8 cellular contexts compared by ENCODE assay signal in the genomic region with DNA sequence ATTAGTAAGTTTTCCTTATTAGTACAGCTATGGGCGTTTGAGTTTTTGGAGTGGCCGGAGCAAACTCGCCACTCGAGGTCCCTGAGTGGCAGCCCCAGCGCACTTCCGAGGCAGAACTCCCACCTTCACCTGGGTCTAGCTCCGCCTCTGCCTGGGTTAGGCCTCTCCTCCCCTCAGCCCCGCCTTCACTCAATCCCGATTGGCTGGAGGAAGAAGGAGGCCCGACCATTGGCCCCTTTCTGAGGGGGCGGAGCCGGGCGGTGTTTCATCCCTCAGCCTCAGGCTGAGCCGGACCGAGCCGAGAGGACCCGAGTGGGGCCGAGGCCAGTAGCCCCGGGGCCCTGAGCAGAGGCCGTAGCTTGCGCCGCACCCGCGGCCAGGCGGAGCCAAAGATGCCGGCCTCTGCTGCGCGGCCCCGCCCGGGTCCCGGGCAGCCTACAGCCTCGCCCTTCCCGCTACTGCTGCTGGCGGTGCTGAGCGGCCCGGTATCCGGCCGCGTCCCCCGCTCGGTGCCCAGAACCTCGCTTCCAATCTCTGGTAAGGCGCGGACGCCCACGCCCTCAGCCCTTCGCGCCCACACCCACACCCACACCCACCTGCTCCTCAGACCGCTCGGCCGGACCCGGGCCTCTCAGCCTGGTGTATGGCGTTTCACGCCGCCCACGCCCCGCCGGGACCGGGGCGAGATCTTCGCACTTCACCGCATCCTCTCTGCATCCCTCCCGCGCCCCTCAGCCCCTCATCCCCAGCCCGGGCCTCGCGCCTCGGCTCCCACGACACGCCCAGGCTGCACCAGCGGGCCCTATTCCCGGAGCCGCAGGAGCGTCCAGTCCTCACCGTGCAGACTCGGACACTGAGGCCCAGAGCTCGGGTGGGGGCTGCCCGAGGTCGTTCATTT. TPM values are rescaled to one million over a fixed set of nuclear protein-coding genes. Genes with fewer than 3 reads are reported as not detected.
DNase-seq lines count a peak whose midpoint lies in the region; FAIRE-seq and TF ChIP-seq lines count a peak whose summit lies in the region.

A gene with protein sequence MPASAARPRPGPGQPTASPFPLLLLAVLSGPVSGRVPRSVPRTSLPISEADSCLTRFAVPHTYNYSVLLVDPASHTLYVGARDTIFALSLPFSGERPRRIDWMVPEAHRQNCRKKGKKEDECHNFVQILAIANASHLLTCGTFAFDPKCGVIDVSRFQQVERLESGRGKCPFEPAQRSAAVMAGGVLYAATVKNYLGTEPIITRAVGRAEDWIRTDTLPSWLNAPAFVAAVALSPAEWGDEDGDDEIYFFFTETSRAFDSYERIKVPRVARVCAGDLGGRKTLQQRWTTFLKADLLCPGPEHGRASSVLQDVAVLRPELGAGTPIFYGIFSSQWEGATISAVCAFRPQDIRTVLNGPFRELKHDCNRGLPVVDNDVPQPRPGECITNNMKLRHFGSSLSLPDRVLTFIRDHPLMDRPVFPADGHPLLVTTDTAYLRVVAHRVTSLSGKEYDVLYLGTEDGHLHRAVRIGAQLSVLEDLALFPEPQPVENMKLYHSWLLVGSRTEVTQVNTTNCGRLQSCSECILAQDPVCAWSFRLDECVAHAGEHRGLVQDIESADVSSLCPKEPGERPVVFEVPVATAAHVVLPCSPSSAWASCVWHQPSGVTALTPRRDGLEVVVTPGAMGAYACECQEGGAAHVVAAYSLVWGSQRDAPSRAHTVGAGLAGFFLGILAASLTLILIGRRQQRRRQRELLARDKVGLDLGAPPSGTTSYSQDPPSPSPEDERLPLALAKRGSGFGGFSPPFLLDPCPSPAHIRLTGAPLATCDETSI (plus strand): TSS at position 263 of the 898 bp plus-strand sequence. CDS start 130 bp downstream, at position 393.

- H3K9me3 ChIP-seq in H1 (ENCODE audit: insufficient read depth in 2 of 2, low read depth in 1 of 2, low read length in 1 of 2), result no peaks in the 10 kb centered on the region
- no peaks in the 10 kb centered on the region for H3K9me3 ChIP-seq in mesenchymal stem cell (ENCODE audit: control insufficient read depth, low read length)

- H2BK20ac ChIP-seq in H1 (ENCODE audit: low read length), result no peak within 1 kb of the TSS

- H3K36me3 ChIP-seq in H1 (ENCODE audit: control insufficient read depth in 2 of 4, insufficient read depth in 4 of 4, low read length in 3 of 4) (no peaks in the 10 kb centered on the region), mesenchymal stem cell (ENCODE audit: control insufficient read depth in 1 of 2, insufficient read depth in 2 of 2, low read depth in 1 of 2, low read length in 2 of 2) (peaks cover 5% of the 10 kb centered on the region in 2 experiments)

- no peak within 1 kb of the TSS for H3K27ac ChIP-seq in H1 (ENCODE audit: low read depth, low read length)
- H3K27ac ChIP-seq in mesenchymal stem cell (ENCODE audit: low read length, poor library complexity, severe bottlenecking), result no peak within 1 kb of the TSS

- no peak for FAIRE-seq in H1 (lab: Jason Lieb, UNC)

- H3K4me1 ChIP-seq in H1 (replicated peaks in 1 of 4; ENCODE audit: control insufficient read depth in 3 of 4, insufficient read depth in 4 of 4, low read length in 3 of 4) (peaks cover 0 to 7% (median 4%) of the 10 kb centered on the region in 4 experiments; a peak in 2 of 7 replicates), mesenchymal stem cell (ENCODE audit: control insufficient read depth, insufficient read depth, low read depth, low read length) (peaks cover 8% of the 10 kb centered on the region)

- no peak for TF ChIP-seq EP300 in H1 (IDR thresholded peaks at IDR 0.05; ENCODE audit: borderline replicate concordance in 1 of 2, low read depth in 2 of 2, low read length in 2 of 2)

- H4K8ac ChIP-seq in H1 (ENCODE audit: extremely low read depth, insufficient read depth, low read length) (peak within 1 kb of the TSS; percentile 90), mesenchymal stem cell (ENCODE audit: low read length) (peak within 1 kb of the TSS; percentile 49)

- TF ChIP-seq POLR2A in H1 (IDR thresholded peaks at IDR 0.05; ENCODE audit: control extremely low read depth in 1 of 2, low read depth in 2 of 2, low read length in 2 of 2), result no peak

- no peak within 1 kb of the TSS for H2AK5ac ChIP-seq in H1 (ENCODE audit: low read depth, low read length)
- H2AK5ac ChIP-seq in mesenchymal stem cell (ENCODE audit: low read length, severe bottlenecking), result no peak within 1 kb of the TSS

- no peaks in the 10 kb centered on the region for H3K79me2 ChIP-seq in H1 (ENCODE audit: control insufficient read depth in 1 of 2, insufficient read depth in 2 of 2, low read length in 2 of 2)

- no peak within 1 kb of the TSS for H3K56ac ChIP-seq in H1 (replicated peaks; ENCODE audit: insufficient read length, low read depth, low read length)

- H2AFZ ChIP-seq in H1 (ENCODE audit: low read length) (peak within 1 kb of the TSS; percentile 28; the same call in 1 of the 2 replicates), mesenchymal stem cell (ENCODE audit: low read depth, low read length) (peak within 1 kb of the TSS; percentile 87)

- peak within 1 kb of the TSS in 3 of 4 experiments; percentile 3 to 54 (median 35); a peak in 3 of 7 replicates for H3K9ac ChIP-seq in H1 (replicated peaks in 1 of 4; ENCODE audit: extremely low read depth in 1 of 4, low read depth in 3 of 4, low read length in 3 of 4)
- H3K9ac ChIP-seq in mesenchymal stem cell (ENCODE audit: low read length), result peak within 1 kb of the TSS; percentile 82

- H2BK12ac ChIP-seq in H1 (ENCODE audit: low read depth, low read length) (no peak within 1 kb of the TSS), mesenchymal stem cell (ENCODE audit: low read length in 2 of 2) (peak within 1 kb of the TSS in 1 of 2 experiments; percentile 39)

- WGBS in H1 (ENCODE audit: extremely low coverage in 1 of 2, insufficient coverage in 1 of 2, insufficient read length in 1 of 2, insufficient replicate concordance in 2 of 2, low coverage in 1 of 2, low lambda C conversion rate in 2 of 2, missing lambda C conversion rate in 1 of 2), 2 experiments, result 3% methylated on average over 65 of the region's 79 CpGs; no CpG with 5 or more reads in 1 of the 2 experiments
- 2% methylated on average over 65 of the region's 79 CpGs for WGBS in mesenchymal stem cell

- peak within 1 kb of the TSS; percentile 44 to 68 (median 61) for H3K4me3 ChIP-seq in H1 (ENCODE audit: extremely low read depth in 1 of 4, insufficient read depth in 2 of 4, low read depth in 3 of 4, low read length in 4 of 4)
- H3K4me3 ChIP-seq in mesenchymal stem cell (ENCODE audit: insufficient read depth in 1 of 2, low read depth in 1 of 2, low read length in 2 of 2), result peak within 1 kb of the TSS; percentile 75 to 82

- H3K4ac ChIP-seq in H1 (replicated peaks; ENCODE audit: insufficient read length, low read depth, low read length) (no peak within 1 kb of the TSS), mesenchymal stem cell (ENCODE audit: low read depth in 1 of 2, low read length in 2 of 2) (peak within 1 kb of the TSS; percentile 51 to 84)

- TF ChIP-seq CTCF in GM20000 (IDR thresholded peaks at IDR 0.05; ENCODE audit: extremely low read depth, missing control alignments), result no peak
- TF ChIP-seq CTCF in H1 (IDR thresholded peaks at IDR 0.05; ENCODE audit: control extremely low read depth in 1 of 3, insufficient read depth in 1 of 3, low read depth in 1 of 3, low read length in 3 of 3), result no peak

- no peak within 1 kb of the TSS; the same call in none of the 2 replicates for H3K18ac ChIP-seq in H1 (ENCODE audit: extremely low read depth, low read length)
- H3K18ac ChIP-seq in mesenchymal stem cell (ENCODE audit: low read depth in 1 of 2, low read length in 2 of 2), result peak within 1 kb of the TSS; percentile 79

- no peak within 1 kb of the TSS for H2BK15ac ChIP-seq in H1 (ENCODE audit: low read length)
- H2BK15ac ChIP-seq in mesenchymal stem cell (ENCODE audit: low read depth, poor library complexity, severe bottlenecking), result no peak within 1 kb of the TSS

- no peak within 1 kb of the TSS for H3K23ac ChIP-seq in H1 (ENCODE audit: insufficient read length)
- H3K23ac ChIP-seq in mesenchymal stem cell (ENCODE audit: low read length in 2 of 2), result peak within 1 kb of the TSS; percentile 5 to 6

- peaks cover 0 to 3% of the 10 kb centered on the region in 2 experiments for H4K20me1 ChIP-seq in H1 (replicated peaks in 1 of 2; ENCODE audit: control insufficient read depth in 1 of 2, insufficient read depth in 2 of 2, low read length in 2 of 2)

- DNase-seq in CMK (ENCODE audit: low read depth) (peak; percentile 80), GM20000 (ENCODE audit: low spot score) (peak; percentile 99), HS-5 (ENCODE audit: low read depth) (peak; percentile 83), NK-92 (lab: John Stamatoyannopoulos, UW; ENCODE audit: unreplicated experiment) (peak; percentile 43), H1 (ENCODE audit: low read depth in 1 of 2, low spot score in 2 of 2) (peak; percentile 91 to 96), mesenchymal stem cell (peak; percentile 95)
- DNase-seq in activated CD8-positive, alpha-beta memory T cell treated with anti-CD3 and anti-CD28 coated beads for 4 hours (ENCODE audit: low read depth in 2 of 2), result peak; percentile 82 to 88
- peak; percentile 86 for DNase-seq in stimulated activated CD8-positive, alpha-beta memory T cell treated with anti-CD3 and anti-CD28 coated beads, Interleukin-12 subunit alpha, Interleukin-12 subunit beta, amount 100 ng/mL, for 24 hours (ENCODE audit: extremely low read depth)

- H4K91ac ChIP-seq in H1 (replicated peaks; ENCODE audit: insufficient read length, low read length), result no peak within 1 kb of the TSS
- peak within 1 kb of the TSS; percentile 74 for H4K91ac ChIP-seq in mesenchymal stem cell (ENCODE audit: low read length)

- POLR2A ChIA-PET in H1 (lab: Charles Lee; ENCODE audit: partially characterized antibody), result interaction anchor here (1.2 kb wide), 2 partner anchors 8 to 14 kb away, joined by 3 read pairs; no protein-coding TSS in a partner anchor

- H2BK120ac ChIP-seq in H1 (replicated peaks; ENCODE audit: low read depth, low read length) (no peak within 1 kb of the TSS), mesenchymal stem cell (ENCODE audit: low read depth, low read length) (no peak within 1 kb of the TSS)

- H2BK5ac ChIP-seq in H1 (ENCODE audit: low read depth, low read length), result no peak within 1 kb of the TSS
- H2BK5ac ChIP-seq in mesenchymal stem cell (ENCODE audit: low read depth, low read length, poor library complexity, severe bottlenecking), result no peak within 1 kb of the TSS

- H3K14ac ChIP-seq in H1 (ENCODE audit: insufficient read length) (no peak within 1 kb of the TSS), mesenchymal stem cell (ENCODE audit: low read length in 2 of 2) (no peak within 1 kb of the TSS)

- H3K4me2 ChIP-seq in H1 (ENCODE audit: insufficient read depth in 1 of 2, low read depth in 2 of 2, low read length in 2 of 2) (peak within 1 kb of the TSS; percentile 90 to 91), mesenchymal stem cell (ENCODE audit: low read length, poor library complexity, severe bottlenecking) (peak within 1 kb of the TSS; percentile 96)

- H3K23me2 ChIP-seq in H1 (ENCODE audit: low read depth, low read length), result peaks cover 11% of the 10 kb centered on the region; the same call in 1 of the 2 replicates

- H3K79me1 ChIP-seq in H1 (ENCODE audit: low read depth, low read length) (no peaks in the 10 kb centered on the region), mesenchymal stem cell (replicated peaks; ENCODE audit: low read length, poor library complexity, severe bottlenecking) (peaks cover 7% of the 10 kb centered on the region)

- H3K27me3 ChIP-seq in H1 (replicated peaks in 1 of 4; ENCODE audit: control insufficient read depth in 3 of 4, extremely low read depth in 1 of 4, insufficient read depth in 3 of 4, low read length in 3 of 4) (peaks cover 12 to 20% (median 17%) of the 10 kb centered on the region in 4 experiments), mesenchymal stem cell (ENCODE audit: control insufficient read depth in 1 of 2, insufficient read depth in 1 of 2, low read length in 2 of 2) (peaks cover 0 to 2% of the 10 kb centered on the region in 2 experiments)

- no peak for TF ChIP-seq RAD21 in H1 (IDR thresholded peaks at IDR 0.05 in 1 of 2, conservative IDR thresholded peaks at IDR 0.05 in 1 of 2; ENCODE audit: low read depth in 2 of 2, low read length in 2 of 2)

- CTCF ChIA-PET in H1 (lab: Charles Lee; ENCODE audit: partially characterized antibody), result interaction anchor here (1.3 kb wide), 1 partner anchor 13 kb away, joined by 3 read pairs; no protein-coding TSS in a partner anchor

- H4K5ac ChIP-seq in H1 (ENCODE audit: insufficient read length, low read depth, low read length), result no peak within 1 kb of the TSS

RNA-seq across cellular contexts. Expression of the gene that starts here (rescaled TPM):
- 3.1 and 3.4 TPM in 2 replicates for total RNA-seq in H1 (2021; fragmentation: NEBNext Ultra II Directional; extraction: Animal tissue kit (Norgen Biotek cat#: 25700))
- 3.3 and 4.3 TPM in 2 replicates for polyA plus RNA-seq in H1 (2011; rRNA removed)
- 3.6 TPM for polyA plus RNA-seq in H1 (2011; cell fraction: cytosol; rRNA removed)
- polyA plus RNA-seq in H1 (2011; cell fraction: nucleus; rRNA removed), result 7.8 TPM
- 2.4 to 3.8 TPM (median 3.3 TPM) in 4 replicates for polyA plus RNA-seq in H1 (2012, experiment 1 of 2)
- 3.6 TPM for polyA plus RNA-seq in H1 (2012, experiment 2 of 2)
- polyA plus RNA-seq in H1 (2013, experiment 1 of 2), result 2.9 TPM
- polyA plus RNA-seq in H1 (2013, experiment 2 of 2), result 3.4 TPM
- 5.6 and 6.2 TPM in 2 replicates for polyA minus RNA-seq in H1 (2011; rRNA and poly(A)+ RNA removed)
- polyA minus RNA-seq in H1 (2011; cell fraction: cytosol; rRNA and poly(A)+ RNA removed), result 2.8 TPM
- polyA minus RNA-seq in H1 (2011; cell fraction: nucleus; rRNA and poly(A)+ RNA removed), result 3.9 TPM
- 5.5 TPM for polyA plus RNA-seq in mesenchymal stem cell (2013, experiment 1 of 2)
- polyA plus RNA-seq in mesenchymal stem cell (2013, experiment 2 of 2), result 5.0 TPM

Comparison
In these comparisons a context has a peak if more than half of its experiments do, and no peak if none do; other contexts are left out.
1. DNase-seq: peak in every context shown above with its lines; median percentile 99 in GM20000; 95 in mesenchymal stem cell; 94 in H1; 86 in stimulated activated CD8-positive, alpha-beta memory T cell treated with anti-CD3 and anti-CD28 coated beads, Interleukin-12 subunit alpha, Interleukin-12 subunit beta, amount 100 ng/mL, for 24 hours; 85 in activated CD8-positive, alpha-beta memory T cell treated with anti-CD3 and anti-CD28 coated beads for 4 hours; 83 in HS-5; 80 in CMK; 43 in NK-92.